20 cellular contexts compared by ENCODE assay signal in genomic region chrX:34379891-34380290, GRCh38.
"Had no signal": no experiment of that assay in that cellular context is flagged by ENCODE, and none has a peak within 500 bp of the region (broad histone marks: within the 10 kb centered on the region; RNA-seq: fewer than 3 reads in every experiment).

No MANE protein-coding gene starts in this region.

- H3K36me3 ChIP-seq: brain microvascular endothelial cell, esophagus squamous epithelium, gastrocnemius medialis, heart left ventricle, tibial nerve had no signal

- H3K36me3 Mint-ChIP-seq: activated CD4-positive, alpha-beta memory T cell treated with anti-CD3 and anti-CD28 coated beads for 36 hours; activated naive CD8-positive, alpha-beta T cell treated with anti-CD3 and anti-CD28 coated beads, Interleukin-2, amount 10 ng/mL, durations not matched to agents 7 days and 5 days had no signal

- H3K27ac ChIP-seq: brain microvascular endothelial cell, coronary artery, esophagus squamous epithelium, gastrocnemius medialis, heart left ventricle, tibial nerve had no signal

- H3K9me3 ChIP-seq: esophagus squamous epithelium, gastrocnemius medialis, tibial nerve had no signal

- H3K27me3 Mint-ChIP-seq: activated B cell treated with CpG ODN at 0.5 μM for 24 hours; activated CD4-positive, alpha-beta memory T cell treated with anti-CD3 and anti-CD28 coated beads for 36 hours; activated naive CD8-positive, alpha-beta T cell treated with anti-CD3 and anti-CD28 coated beads, Interleukin-2, amount 10 ng/mL, durations not matched to agents 7 days and 5 days; central memory CD8-positive, alpha-beta T cell had no signal

- H3K27me3 ChIP-seq: brain microvascular endothelial cell, esophagus squamous epithelium, gastrocnemius medialis, heart left ventricle, tibial nerve had no signal

- H3K4me1 ChIP-seq: esophagus squamous epithelium, gastrocnemius medialis, heart left ventricle, tibial nerve had no signal

- H3K4me3 ChIP-seq: coronary artery, esophagus squamous epithelium, gastrocnemius medialis, heart left ventricle, lung, tibial nerve had no signal

- H3K4me3 Mint-ChIP-seq: activated B cell treated with CpG ODN at 0.5 μM for 24 hours; activated CD4-positive, alpha-beta memory T cell treated with anti-CD3 and anti-CD28 coated beads for 36 hours; activated naive CD8-positive, alpha-beta T cell treated with anti-CD3 and anti-CD28 coated beads, Interleukin-2, amount 10 ng/mL, durations not matched to agents 7 days and 5 days; central memory CD8-positive, alpha-beta T cell; nephron had no signal

- H3K9me3 Mint-ChIP-seq: activated B cell treated with CpG ODN at 0.5 μM for 24 hours; activated CD4-positive, alpha-beta memory T cell treated with anti-CD3 and anti-CD28 coated beads for 36 hours; activated naive CD8-positive, alpha-beta T cell treated with anti-CD3 and anti-CD28 coated beads, Interleukin-2, amount 10 ng/mL, durations not matched to agents 7 days and 5 days; central memory CD8-positive, alpha-beta T cell; nephron had no signal

- H3K4me1 Mint-ChIP-seq: activated B cell treated with CpG ODN at 0.5 μM for 24 hours; activated naive CD8-positive, alpha-beta T cell treated with anti-CD3 and anti-CD28 coated beads, Interleukin-2, amount 10 ng/mL, durations not matched to agents 7 days and 5 days; central memory CD8-positive, alpha-beta T cell; nephron had no signal

- H3K27ac Mint-ChIP-seq: activated B cell treated with CpG ODN at 0.5 μM for 24 hours; activated CD4-positive, alpha-beta memory T cell treated with anti-CD3 and anti-CD28 coated beads for 36 hours; activated naive CD8-positive, alpha-beta T cell treated with anti-CD3 and anti-CD28 coated beads, Interleukin-2, amount 10 ng/mL, durations not matched to agents 7 days and 5 days; nephron had no signal

- DNase-seq: activated B cell treated with CpG ODN at 0.5 μM for 24 hours; activated CD4-positive, alpha-beta memory T cell treated with anti-CD3 and anti-CD28 coated beads for 36 hours; activated CD4-positive, alpha-beta T cell treated with anti-CD3 and anti-CD28 coated beads for 4 hours; activated naive CD4-positive, alpha-beta T cell treated with Interleukin-2 at 50 U/mL for 16 hours; activated naive CD8-positive, alpha-beta T cell treated with anti-CD3 and anti-CD28 coated beads, Interleukin-2, amount 10 ng/mL, durations not matched to agents 7 days and 5 days; activated T-cell treated with anti-CD3 and anti-CD28 coated beads for 4 hours; brain microvascular endothelial cell; effector CD8-positive, alpha-beta T cell; esophagus squamous epithelium; gastrocnemius medialis; heart left ventricle; kidney; midbrain; posterior cingulate gyrus; stimulated activated naive CD8-positive, alpha-beta T cell treated with anti-CD3 and anti-CD28 coated beads, Interleukin-15, Interleukin-2, amounts not matched to agents 100 U/mL and 50 U/mL, for 24 hours had no signal
